In genomic region chr7:23597908-23598224, GRCh38 we compare ENCODE assay signal across 8 cellular contexts. TPM values are rescaled to one million over a fixed set of nuclear protein-coding genes. Genes with fewer than 3 reads are reported as not detected.
DNase-seq lines count a peak whose midpoint lies in the region; ATAC-seq and TF ChIP-seq lines count a peak whose summit lies in the region.

No MANE protein-coding gene starts in this region.

- H3K9ac ChIP-seq in neuronal stem cell (ENCODE audit: low read depth, low read length, poor library complexity), result peak overlapping the region; percentile 88

- no peak overlapping the region for H3K14ac ChIP-seq in neuronal stem cell (ENCODE audit: low read length)

- H3K27me3 ChIP-seq in PC-9 (ENCODE audit: insufficient read depth, low read depth), result no peaks in the 10 kb centered on the region
- peaks cover 0 to 13% (median 1%) of the 10 kb centered on the region in 3 experiments for H3K27me3 ChIP-seq in neuronal stem cell (ENCODE audit: control insufficient read depth in 3 of 3, insufficient read depth in 3 of 3, low read depth in 1 of 3, low read length in 3 of 3)

- peak overlapping the region; percentile 97 for H3K18ac ChIP-seq in neuronal stem cell (ENCODE audit: low read length)

- WGBS in neuronal stem cell (ENCODE audit: extremely low coverage in 2 of 2, insufficient read length in 2 of 2, insufficient replicate concordance in 1 of 2), 2 donors, result no CpG with 5 or more reads among the region's 7 CpGs

- CTCF ChIA-PET in AG04449 (lab: Yijun Ruan, JAX) (interaction anchor here (0.6 to 1.9 kb wide), 6 partner anchors 27 to 114 kb away, joined by 3 to 8 read pairs (median 4); partner anchors contain the start of gene FAM221A), PC-9 (lab: Charles Lee) (interaction anchor here (0.6 to 1.1 kb wide), 4 partner anchors 51 to 325 kb away, joined by 3 to 4 read pairs (median 3); no protein-coding TSS in a partner anchor)

- H3K4me3 ChIP-seq in AG04449 (ENCODE audit: low read depth, low read length), result peak overlapping the region; percentile 76
- peak overlapping the region; percentile 66 for H3K4me3 ChIP-seq in PC-9
- peak overlapping the region; percentile 63 to 87 for H3K4me3 ChIP-seq in neuronal stem cell (ENCODE audit: low read length in 2 of 2)

- peak overlapping the region; percentile 71 for H2BK5ac ChIP-seq in neuronal stem cell (ENCODE audit: low read length)

- H2BK15ac ChIP-seq in neuronal stem cell (ENCODE audit: low read length), result no peak overlapping the region

- H3K27ac ChIP-seq in PC-9 (peak overlapping the region; percentile 58), epithelial cell of prostate (peak overlapping the region; percentile 76), neuronal stem cell (replicated peaks; ENCODE audit: low read length) (peak overlapping the region; percentile 98)

- POLR2A ChIA-PET in AG04449 (lab: Yijun Ruan, JAX), result no interaction called here
- POLR2A ChIA-PET in PC-9 (lab: Charles Lee; ENCODE audit: unreplicated experiment), result no interaction called here

- no peak overlapping the region for H3K23ac ChIP-seq in neuronal stem cell (ENCODE audit: low read depth, low read length, poor library complexity)

- no peaks in the 10 kb centered on the region for H3K9me3 ChIP-seq in PC-9 (ENCODE audit: insufficient read depth, low read depth)
- no peaks in the 10 kb centered on the region for H3K9me3 ChIP-seq in neuronal stem cell (replicated peaks in 1 of 2; ENCODE audit: control insufficient read depth in 2 of 2, insufficient read depth in 1 of 2, low read depth in 1 of 2, low read length in 2 of 2)

- peaks cover 40% of the 10 kb centered on the region for H3K4me1 ChIP-seq in PC-9 (replicated peaks; ENCODE audit: insufficient read depth)
- peaks cover 3 to 8% of the 10 kb centered on the region in 2 donors for H3K4me1 ChIP-seq in neuronal stem cell (ENCODE audit: control insufficient read depth in 2 of 2, insufficient read depth in 1 of 2, low read depth in 1 of 2, low read length in 2 of 2)

- peaks cover 21% of the 10 kb centered on the region; the same call in 1 of the 2 replicates for H3F3A ChIP-seq in PC-9 (ENCODE audit: insufficient read depth, low read depth)

- no peak overlapping the region for H2AK5ac ChIP-seq in neuronal stem cell (ENCODE audit: low read depth, low read length)

- no peaks in the 10 kb centered on the region for H4K20me1 ChIP-seq in PC-9 (ENCODE audit: insufficient read depth)

- no peak overlapping the region for H4K8ac ChIP-seq in neuronal stem cell (ENCODE audit: low read depth, low read length)

- intact Hi-C loops in PC-9 (cut with micrococcal nuclease; ENCODE audit: unreplicated experiment), result loop anchor here (2.0 to 10.0 kb wide), 2 partner anchors 93 to 1653 kb away; partner anchors contain the start of gene CDCA7L

- TF ChIP-seq CTCF in AG04449 (IDR thresholded peaks at IDR 0.05; ENCODE audit: insufficient read depth, low read length, missing control alignments), result no peak
- no peak for TF ChIP-seq CTCF in PC-9 (conservative IDR thresholded peaks at IDR 0.05)

- H2AFZ ChIP-seq in PC-9, result peak overlapping the region; percentile 98
- peak overlapping the region; percentile 100 for H2AFZ ChIP-seq in neuronal stem cell (ENCODE audit: low read length)

- peak; percentile 4 for ATAC-seq in GM19455 (IDR thresholded peaks at IDR 0.05; ENCODE audit: unreplicated experiment)
- ATAC-seq in HG02642 (IDR thresholded peaks at IDR 0.05; ENCODE audit: poor library complexity, unreplicated experiment), result no peak
- no peak for ATAC-seq in HG02973 (IDR thresholded peaks at IDR 0.05; ENCODE audit: unreplicated experiment)

- H2BK12ac ChIP-seq in neuronal stem cell (ENCODE audit: low read length), result no peak overlapping the region

- DNase-seq in AG04449 (ENCODE audit: low read depth, low spot score) (no peak), PC-9 (no peak), epithelial cell of prostate (ENCODE audit: low read depth, low spot score) (no peak), neuronal stem cell (ENCODE audit: low spot score) (no peak), COLO829 (ENCODE audit: low spot score) (no peak)

- no peak overlapping the region for H2BK120ac ChIP-seq in neuronal stem cell (ENCODE audit: low read depth, low read length)

- no peak overlapping the region for H4K91ac ChIP-seq in neuronal stem cell (ENCODE audit: low read depth, low read length, poor library complexity)

- H3K9me2 ChIP-seq in PC-9 (ENCODE audit: insufficient read depth), result no peaks in the 10 kb centered on the region

- H3K79me1 ChIP-seq in neuronal stem cell (ENCODE audit: low read depth, low read length), result no peaks in the 10 kb centered on the region

- H3K36me3 ChIP-seq in PC-9 (ENCODE audit: low read depth) (no peaks in the 10 kb centered on the region), neuronal stem cell (replicated peaks in 1 of 2; ENCODE audit: control insufficient read depth in 2 of 2, insufficient read depth in 2 of 2, low read length in 2 of 2) (no peaks in the 10 kb centered on the region)

- TSS peak; percentile 38 for BruUV-seq in PC-9 (replicated peaks; lab: Mats Ljungman, UMichigan)

- no peaks in the 10 kb centered on the region for H3K79me2 ChIP-seq in PC-9 (ENCODE audit: low read depth)

- H3K4me2 ChIP-seq in PC-9 (peak overlapping the region; percentile 87), neuronal stem cell (ENCODE audit: insufficient read depth, low read length, poor library complexity, severe bottlenecking) (peak overlapping the region; percentile 59)

- H3K4ac ChIP-seq in neuronal stem cell (ENCODE audit: low read length), result no peak overlapping the region

RNA-seq across cellular contexts. Expression of gene CCDC126, which starts 0.7 kb away (rescaled TPM):
- total RNA-seq in PC-9 (2021), result 5.9 and 6.2 TPM in 2 replicates
- 8.3 TPM for polyA plus RNA-seq in neuronal stem cell (2013, experiment 1 of 2)
- polyA plus RNA-seq in neuronal stem cell (2013, experiment 2 of 2), result 7.8 TPM
